Comparison of ENCODE assay signal across 8 cellular contexts in the genomic region with DNA sequence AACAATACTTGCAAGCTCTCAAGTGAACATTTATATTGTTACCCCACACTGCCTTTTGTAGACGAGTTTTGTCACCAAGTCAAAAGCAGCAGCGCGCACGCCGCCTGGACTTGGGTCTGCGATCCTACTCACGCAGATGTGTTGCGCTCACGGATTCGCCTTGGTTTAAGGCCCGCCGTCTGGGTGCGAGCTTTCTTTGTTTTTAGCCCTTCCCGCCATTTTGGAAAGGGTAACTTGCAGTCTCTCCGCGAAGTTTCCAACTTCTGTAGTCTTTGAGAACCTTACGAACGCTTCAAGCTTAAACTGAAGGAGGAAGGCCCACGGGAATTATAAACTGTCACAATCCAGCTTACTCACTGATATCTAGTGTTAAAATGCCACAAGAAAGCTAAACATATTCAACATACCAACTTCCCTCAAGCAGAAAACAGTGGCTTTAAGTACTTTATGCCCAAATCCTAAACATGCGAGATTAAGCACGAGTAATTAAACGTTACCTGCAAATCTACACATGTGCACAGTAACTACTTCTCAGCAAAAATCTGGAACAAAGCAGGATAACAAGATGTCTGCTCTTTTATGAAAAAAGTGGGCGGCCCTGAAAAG.
DNase-seq lines count a peak whose midpoint lies in the region; ATAC-seq, FAIRE-seq and TF ChIP-seq lines count a peak whose summit lies in the region.

No MANE protein-coding gene starts in this region.

- BruUV-seq in K562 (replicated peaks; lab: Mats Ljungman, UMichigan) = no TSS peak

- TF ChIP-seq RAD21 in K562 (CRISPR knock-in tag; conservative IDR thresholded peaks at IDR 0.05 in 1 of 2, IDR thresholded peaks at IDR 0.05 in 1 of 2) = 0 out of 4 replicates have a peak, but pooled peaks have one; percentile 2 to 22

- H3K4me1 Mint-ChIP-seq in immature natural killer cell = peaks cover 34 to 37% of the 10 kb centered on the region in 2 donors

- no peaks in the 10 kb centered on the region for H3K9me1 ChIP-seq in K562 (ENCODE audit: control insufficient read depth, insufficient read depth, low read length)

- H3K4me3 Mint-ChIP-seq in immature natural killer cell = peak overlapping the region; percentile 85 to 93 (median 89)

- H4K20me1 ChIP-seq in BLaER1 treated with 17β-estradiol and CSF1 and Interleukin-3, amounts not matched to agents 10 nM and 100 nM = peaks cover 0 to 3% (median 0%) of the 10 kb centered on the region in 11 experiments; a peak in 4 of 22 replicates
- H4K20me1 ChIP-seq in K562 (replicated peaks; ENCODE audit: control insufficient read depth, insufficient read depth, low read length) = peaks cover 7% of the 10 kb centered on the region; the same call in 1 of the 2 replicates

- H3K27ac Mint-ChIP-seq in immature natural killer cell = peak overlapping the region; percentile 95 to 99 (median 98)

- no peaks in the 10 kb centered on the region for H3K27me3 ChIP-seq in BLaER1 treated with 17β-estradiol and CSF1 and Interleukin-3, amounts not matched to agents 10 nM and 100 nM
- no peaks in the 10 kb centered on the region for H3K27me3 ChIP-seq in HUES48 (ENCODE audit: control insufficient read depth, insufficient read depth, low read length)
- H3K27me3 ChIP-seq in K562 (ENCODE audit: control insufficient read depth in 2 of 2, insufficient read depth in 2 of 2, low read length in 2 of 2) = no peaks in the 10 kb centered on the region

- CTCF ChIA-PET in K562 (lab: Yijun Ruan, JAX; ENCODE audit: low intra/inter-chr PET ratio) = interaction anchor here (1.0 kb wide), 1 partner anchor 81 kb away, joined by 4 read pairs; a partner anchor contains a TSS

- peaks cover 19 to 25% (median 21%) of the 10 kb centered on the region in 10 experiments; a peak in 19 of 20 replicates for H3K4me1 ChIP-seq in BLaER1 treated with 17β-estradiol and CSF1 and Interleukin-3, amounts not matched to agents 10 nM and 100 nM
- H3K4me1 ChIP-seq in HUES48 (ENCODE audit: control insufficient read depth, insufficient read depth, low read length) (no peaks in the 10 kb centered on the region), K562 (replicated peaks in 1 of 2; ENCODE audit: control insufficient read depth in 2 of 2, insufficient read depth in 2 of 2, low read length in 2 of 2) (peaks cover 11 to 19% of the 10 kb centered on the region in 2 experiments; a peak in 4 of 5 replicates)

- DNase-seq in SW 1271 (lab: John Stamatoyannopoulos, UW) (peak; percentile 41 to 66), K562 (ENCODE audit: extremely low read depth in 1 of 4, low spot score in 3 of 4) (peak in 1 of 4 experiments; percentile 78), immature natural killer cell (peak; percentile 54 to 66 (median 62))

- H3K36me3 Mint-ChIP-seq in immature natural killer cell = peaks cover 4 to 19% (median 9%) of the 10 kb centered on the region in 3 donors

- peaks cover 0 to 6% (median 3%) of the 10 kb centered on the region in 6 donors for H3K9me3 Mint-ChIP-seq in immature natural killer cell

- ATAC-seq in K562 = peak; percentile 33
- no peak for ATAC-seq in GM18502 (IDR thresholded peaks at IDR 0.05; ENCODE audit: poor library complexity, unreplicated experiment)
- no peak for ATAC-seq in HG03439 (IDR thresholded peaks at IDR 0.05; ENCODE audit: unreplicated experiment)

- H3K4me2 ChIP-seq in BLaER1 treated with 17β-estradiol and CSF1 and Interleukin-3, amounts not matched to agents 10 nM and 100 nM = peak overlapping the region; percentile 73 to 91 (median 85)
- peak overlapping the region; percentile 84 for H3K4me2 ChIP-seq in K562 (ENCODE audit: insufficient read depth, low read length)

- peaks cover 53% of the 10 kb centered on the region for H3K79me2 ChIP-seq in K562 (ENCODE audit: control insufficient read depth, insufficient read depth, low read length)

- peaks cover 18 to 35% (median 30%) of the 10 kb centered on the region in 3 donors for H3K27me3 Mint-ChIP-seq in immature natural killer cell (ENCODE audit: low read depth in 3 of 3)

- no peak for TF ChIP-seq EP300 in K562 (IDR thresholded peaks at IDR 0.05; ENCODE audit: low read length)

- H3K4me3 ChIP-seq in BLaER1 treated with 17β-estradiol and CSF1 and Interleukin-3, amounts not matched to agents 10 nM and 100 nM = peak overlapping the region; percentile 62 to 78 (median 72)
- H3K4me3 ChIP-seq in HUES48 (ENCODE audit: low read depth, low read length) (peak overlapping the region; percentile 72), K562 (peak overlapping the region; percentile 50), skin epidermis (peak overlapping the region; percentile 49 to 70 (median 58))

- in situ Hi-C loops in K562 (cut with MboI) = no loop called here

- H2AFZ ChIP-seq in K562 (ENCODE audit: low read depth, low read length) = peak overlapping the region; percentile 28

- TF ChIP-seq CTCF in K562 (IDR thresholded peaks at IDR 0.05 in 2 of 3, conservative IDR thresholded peaks at IDR 0.05 in 1 of 3; ENCODE audit: insufficient read depth in 2 of 3, low read depth in 1 of 3, low read length in 3 of 3) = 0 out of 6 replicates have a peak, but pooled peaks of 1 of the 3 experiments have one; percentile 3

- peak overlapping the region; percentile 60 to 99 (median 96) for H3K27ac ChIP-seq in BLaER1 treated with 17β-estradiol and CSF1 and Interleukin-3, amounts not matched to agents 10 nM and 100 nM
- H3K27ac ChIP-seq in HUES48 (ENCODE audit: low read depth, low read length) = peak overlapping the region; percentile 96
- peak overlapping the region; percentile 97 for H3K27ac ChIP-seq in K562 (ENCODE audit: extremely low read depth, low read depth, low read length)
- peak overlapping the region in 20 of 21 experiments; percentile 81 to 99 (median 91) for H3K27ac ChIP-seq in skin epidermis

- POLR2A ChIA-PET in K562 (lab: Yijun Ruan, JAX) = interaction anchor here (0.8 to 4.8 kb wide), 33 partner anchors 10 to 1608 kb away, joined by 3 to 194 read pairs (median 11); a partner anchor contains a TSS

- peaks cover 4 to 21% (median 9%) of the 10 kb centered on the region in 11 experiments; a peak in 13 of 22 replicates for H3K36me3 ChIP-seq in BLaER1 treated with 17β-estradiol and CSF1 and Interleukin-3, amounts not matched to agents 10 nM and 100 nM
- no peaks in the 10 kb centered on the region for H3K36me3 ChIP-seq in HUES48 (ENCODE audit: control insufficient read depth, insufficient read depth, low read length)
- H3K36me3 ChIP-seq in K562 (ENCODE audit: control insufficient read depth, insufficient read depth, low read length) = peaks cover 55% of the 10 kb centered on the region

- H3K9me3 ChIP-seq in BLaER1 treated with 17β-estradiol and CSF1 and Interleukin-3, amounts not matched to agents 10 nM and 100 nM (replicated peaks in 1 of 11) = peaks cover 24 to 29% (median 27%) of the 10 kb centered on the region in 11 experiments
- H3K9me3 ChIP-seq in HUES48 (ENCODE audit: control insufficient read depth, insufficient read depth, low read length) = no peaks in the 10 kb centered on the region
- peaks cover 20% of the 10 kb centered on the region for H3K9me3 ChIP-seq in K562 (replicated peaks; ENCODE audit: control insufficient read depth, insufficient read depth, low read depth, low read length)

- peak overlapping the region; percentile 80 to 98 (median 90) for H3K9ac ChIP-seq in BLaER1 treated with 17β-estradiol and CSF1 and Interleukin-3, amounts not matched to agents 10 nM and 100 nM
- peak overlapping the region; percentile 97 for H3K9ac ChIP-seq in HUES48 (ENCODE audit: low read depth, low read length)
- H3K9ac ChIP-seq in K562 (ENCODE audit: insufficient read depth in 1 of 2, low read depth in 2 of 2, low read length in 2 of 2) = peak overlapping the region; percentile 90 to 96

- intact Hi-C loops in K562 (cut with micrococcal nuclease) = loop anchor here (1.0 to 10.0 kb wide), 8 partner anchors 20 to 860 kb away; a partner anchor contains a TSS

- TF ChIP-seq POLR2A in K562 (conservative IDR thresholded peaks at IDR 0.05) = no peak

- FAIRE-seq in K562 (lab: Jason Lieb, UNC) = no peak

- WGBS in K562 (ENCODE audit: insufficient coverage, low coverage, missing lambda C conversion rate) = 1% methylated on average over 23 of the region's 23 CpGs

TF ChIP-seq in K562, 482 proteins besides CTCF, POLR2A, EP300 and RAD21 (continues in another document):
- no peak for TF ChIP-seq GATAD2A (IDR thresholded peaks at IDR 0.05)
- TF ChIP-seq, protein P1, sequence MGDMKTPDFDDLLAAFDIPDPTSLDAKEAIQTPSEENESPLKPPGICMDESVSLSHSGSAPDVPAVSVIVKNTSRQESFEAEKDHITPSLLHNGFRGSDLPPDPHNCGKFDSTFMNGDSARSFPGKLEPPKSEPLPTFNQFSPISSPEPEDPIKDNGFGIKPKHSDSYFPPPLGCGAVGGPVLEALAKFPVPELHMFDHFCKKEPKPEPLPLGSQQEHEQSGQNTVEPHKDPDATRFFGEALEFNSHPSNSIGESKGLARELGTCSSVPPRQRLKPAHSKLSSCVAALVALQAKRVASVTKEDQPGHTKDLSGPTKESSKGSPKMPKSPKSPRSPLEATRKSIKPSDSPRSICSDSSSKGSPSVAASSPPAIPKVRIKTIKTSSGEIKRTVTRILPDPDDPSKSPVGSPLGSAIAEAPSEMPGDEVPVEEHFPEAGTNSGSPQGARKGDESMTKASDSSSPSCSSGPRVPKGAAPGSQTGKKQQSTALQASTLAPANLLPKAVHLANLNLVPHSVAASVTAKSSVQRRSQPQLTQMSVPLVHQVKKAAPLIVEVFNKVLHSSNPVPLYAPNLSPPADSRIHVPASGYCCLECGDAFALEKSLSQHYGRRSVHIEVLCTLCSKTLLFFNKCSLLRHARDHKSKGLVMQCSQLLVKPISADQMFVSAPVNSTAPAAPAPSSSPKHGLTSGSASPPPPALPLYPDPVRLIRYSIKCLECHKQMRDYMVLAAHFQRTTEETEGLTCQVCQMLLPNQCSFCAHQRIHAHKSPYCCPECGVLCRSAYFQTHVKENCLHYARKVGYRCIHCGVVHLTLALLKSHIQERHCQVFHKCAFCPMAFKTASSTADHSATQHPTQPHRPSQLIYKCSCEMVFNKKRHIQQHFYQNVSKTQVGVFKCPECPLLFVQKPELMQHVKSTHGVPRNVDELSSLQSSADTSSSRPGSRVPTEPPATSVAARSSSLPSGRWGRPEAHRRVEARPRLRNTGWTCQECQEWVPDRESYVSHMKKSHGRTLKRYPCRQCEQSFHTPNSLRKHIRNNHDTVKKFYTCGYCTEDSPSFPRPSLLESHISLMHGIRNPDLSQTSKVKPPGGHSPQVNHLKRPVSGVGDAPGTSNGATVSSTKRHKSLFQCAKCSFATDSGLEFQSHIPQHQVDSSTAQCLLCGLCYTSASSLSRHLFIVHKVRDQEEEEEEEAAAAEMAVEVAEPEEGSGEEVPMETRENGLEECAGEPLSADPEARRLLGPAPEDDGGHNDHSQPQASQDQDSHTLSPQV (IDR thresholded peaks at IDR 0.05) = no peak
- TF ChIP-seq ZC3H4 (CRISPR knock-in tag; IDR thresholded peaks at IDR 0.05; ENCODE audit: borderline replicate concordance) = no peak
- TF ChIP-seq CREB1 (IDR thresholded peaks at IDR 0.05) = no peak
- no peak for TF ChIP-seq CREB1 (CRISPR knock-in tag; IDR thresholded peaks at IDR 0.05)
